ENCODE assay signal across 6 cellular contexts in genomic region chr2:223971731-223972130, GRCh38.
"Had no signal": no experiment of that assay in that cellular context is flagged by ENCODE, and none has a peak within 500 bp of the region (broad histone marks: within the 10 kb centered on the region; RNA-seq: fewer than 3 reads in every experiment).

No MANE protein-coding gene starts in this region.

- DNase-seq: GOT3, H9, HCEC 1CT, IMR-90, KG1 had no signal

- H3K4me3 ChIP-seq: K562 had no signal

- ATAC-seq: K562 had no signal
